ENCODE assay signal across 8 cellular contexts in genomic region chr12:6829532-6830220, GRCh38. TPM values are rescaled to one million over a fixed set of nuclear protein-coding genes. Genes with fewer than 3 reads are reported as not detected.
A peak's percentile ranks its signal among the peaks of the same experiment; 100 is the strongest.
DNase-seq lines count a peak whose midpoint lies in the region; ATAC-seq and TF ChIP-seq lines count a peak whose summit lies in the region.

No MANE protein-coding gene starts in this region.

- ATAC-seq in natural killer cell (no peak), GM19452 (IDR thresholded peaks at IDR 0.05; ENCODE audit: unreplicated experiment) (no peak)

- no peak for TF ChIP-seq CTCF in Calu3 (IDR thresholded peaks at IDR 0.05; ENCODE audit: unreplicated experiment)
- TF ChIP-seq CTCF in natural killer cell (IDR thresholded peaks at IDR 0.05) = no peak

- in situ Hi-C loops in G401 (cut with HindIII; ENCODE audit: low sequenced_read_pairs) = no loop called here

- no peaks in the 10 kb centered on the region for H3K9me3 ChIP-seq in ectodermal cell (ENCODE audit: control insufficient read depth, low read length)

- H3K9me3 Mint-ChIP-seq in Calu3 (ENCODE audit: low read depth, unreplicated experiment) (no peaks in the 10 kb centered on the region), natural killer cell (no peaks in the 10 kb centered on the region)

- no TSS peak for BruUV-seq in Calu3 (replicated peaks; lab: Mats Ljungman, UMichigan)

- H3K4me3 Mint-ChIP-seq in Calu3 (ENCODE audit: low read depth, unreplicated experiment) = peak overlapping the region; percentile 75
- peak overlapping the region; percentile 94 for H3K4me3 Mint-ChIP-seq in natural killer cell

- peaks cover 23% of the 10 kb centered on the region for H3K4me1 Mint-ChIP-seq in Calu3 (ENCODE audit: low read depth, unreplicated experiment)
- peaks cover 20 to 33% of the 10 kb centered on the region in 2 donors for H3K4me1 Mint-ChIP-seq in natural killer cell

- H3K27me3 ChIP-seq in ectodermal cell (ENCODE audit: control insufficient read depth, insufficient read depth, low read length, poor library complexity, severe bottlenecking) = no peaks in the 10 kb centered on the region

- H3K27ac Mint-ChIP-seq in Calu3 (ENCODE audit: unreplicated experiment) (no peak overlapping the region), natural killer cell (peak overlapping the region in 1 of 2 donors; percentile 73)

- DNase-seq in Calu3 (no peak), NCI-H82 (lab: John Stamatoyannopoulos, UW) (peak; percentile 77), natural killer cell (no peak), G401 (ENCODE audit: low spot score) (no peak), posterior vena cava (ENCODE audit: low spot score) (no peak)
- no peak for DNase-seq in activated CD4-positive, alpha-beta T cell treated with anti-CD3 and anti-CD28 coated beads for 48 hours

- H3K27ac ChIP-seq in ectodermal cell (ENCODE audit: insufficient read depth, low read depth, low read length, poor library complexity, severe bottlenecking) = no peak overlapping the region

- H3K27me3 Mint-ChIP-seq in Calu3 (ENCODE audit: unreplicated experiment) (peaks cover 96% of the 10 kb centered on the region), natural killer cell (ENCODE audit: low read depth in 2 of 2) (peaks cover 57% of the 10 kb centered on the region in 2 donors)

- peaks cover 29% of the 10 kb centered on the region for H3K4me1 ChIP-seq in ectodermal cell (ENCODE audit: control insufficient read depth, insufficient read depth, low read length)

- WGBS in ectodermal cell, 2 experiments = 29 to 31% methylated on average over 19 of the region's 19 CpGs

- peak overlapping the region; percentile 96 for H3K4me3 ChIP-seq in ectodermal cell (ENCODE audit: insufficient read depth, low read depth, low read length)

- H3K36me3 ChIP-seq in ectodermal cell (ENCODE audit: control insufficient read depth, insufficient read depth, low read length) = peaks cover 29% of the 10 kb centered on the region

- CTCF ChIA-PET in Calu3 (lab: Charles Lee) = interaction anchor here (0.9 to 1.8 kb wide), 2 partner anchors 22 to 63 kb away, joined by 4 read pairs; partner anchors contain the start of genes CDCA3 and USP5

- H3K36me3 Mint-ChIP-seq in Calu3 (ENCODE audit: insufficient read depth, unreplicated experiment) = peaks cover 16% of the 10 kb centered on the region
- H3K36me3 Mint-ChIP-seq in natural killer cell = no peaks in the 10 kb centered on the region

- intact Hi-C loops in Calu3 (cut with micrococcal nuclease; ENCODE audit: unreplicated experiment) = loop anchor here (5.0 to 10.0 kb wide), 2 partner anchors 215 to 277 kb away; no protein-coding TSS in a partner anchor
- intact Hi-C loops in natural killer cell (cut with micrococcal nuclease) = loop anchor here (5.0 kb wide), 1 partner anchor 77 kb away; the partner anchor contains the start of gene MLF2
- intact Hi-C loops in posterior vena cava (cut with DNase I) = no loop called here

RNA-seq across cellular contexts. Expression of gene P3H3, which starts 1.5 kb away (rescaled TPM):
- total RNA-seq in Calu3 (2022) (0.45 and 0.56 TPM in 2 replicates), natural killer cell (1 to 10 TPM in 1 of 3 donors, under 1 TPM in 1, not detected in 1; 0.72 to 1.8 TPM), posterior vena cava (10 to 100 TPM; 37.7 to 59.9 TPM)
- polyA plus RNA-seq in ectodermal cell (2013, experiment 1 of 4) = 78.0 TPM
- 71.0 TPM for polyA plus RNA-seq in ectodermal cell (2013, experiment 2 of 4)
- 49.6 TPM for polyA plus RNA-seq in ectodermal cell (2013, experiment 3 of 4)
- 52.8 TPM for polyA plus RNA-seq in ectodermal cell (2013, experiment 4 of 4)
- total RNA-seq in G401 (2014; rRNA removed; shearing (Covaris generic)) = 56.4 and 70.5 TPM in 2 replicates

RNA-seq across cellular contexts. Expression of gene GPR162, which starts 8.1 kb away (rescaled TPM):
- total RNA-seq in Calu3 (2022) (not detected in 2 replicates), natural killer cell (1 to 10 TPM in 1 of 3 donors, under 1 TPM in 2; 0.39 to 2.1 (median 0.68) TPM), posterior vena cava (1 to 10 TPM; 3.9 to 5.1 TPM)
- 61.5 TPM for polyA plus RNA-seq in ectodermal cell (2013, experiment 1 of 4)
- polyA plus RNA-seq in ectodermal cell (2013, experiment 2 of 4) = 58.9 TPM
- polyA plus RNA-seq in ectodermal cell (2013, experiment 3 of 4) = 47.7 TPM
- 53.2 TPM for polyA plus RNA-seq in ectodermal cell (2013, experiment 4 of 4)
- 37.7 and 59.0 TPM in 2 replicates for total RNA-seq in G401 (2014; rRNA removed; shearing (Covaris generic))

RNA-seq across cellular contexts. Expression of gene GNB3, which starts 11.0 kb away (rescaled TPM):
- total RNA-seq in Calu3 (2022) (not detected in 2 replicates), natural killer cell (not detected), posterior vena cava (1 to 10 TPM; 3.6 to 4.0 TPM)
- 17.2 TPM for polyA plus RNA-seq in ectodermal cell (2013, experiment 1 of 4)
- 16.4 TPM for polyA plus RNA-seq in ectodermal cell (2013, experiment 2 of 4)
- 14.3 TPM for polyA plus RNA-seq in ectodermal cell (2013, experiment 3 of 4)
- 13.4 TPM for polyA plus RNA-seq in ectodermal cell (2013, experiment 4 of 4)
- 0.25 and 3.8 TPM in 2 replicates for total RNA-seq in G401 (2014; rRNA removed; shearing (Covaris generic))

RNA-seq across cellular contexts. Expression of gene CDCA3, which starts 21.4 kb away (rescaled TPM):
- total RNA-seq in Calu3 (2022) (47.9 and 57.1 TPM in 2 replicates), natural killer cell (1 to 10 TPM; 1.4 to 3.3 (median 1.4) TPM), posterior vena cava (under 1 TPM; 0.46 to 0.52 TPM)
- 48.6 TPM for polyA plus RNA-seq in ectodermal cell (2013, experiment 1 of 4)
- 40.9 TPM for polyA plus RNA-seq in ectodermal cell (2013, experiment 2 of 4)
- 52.4 TPM for polyA plus RNA-seq in ectodermal cell (2013, experiment 3 of 4)
- 48.8 TPM for polyA plus RNA-seq in ectodermal cell (2013, experiment 4 of 4)
- total RNA-seq in G401 (2014; rRNA removed; shearing (Covaris generic)) = 84.2 and 103 TPM in 2 replicates

RNA-seq across cellular contexts. Expression of gene USP5, which starts 22.3 kb away (rescaled TPM):
- total RNA-seq in Calu3 (2022) (126 and 128 TPM in 2 replicates), natural killer cell (10 to 100 TPM; 48.3 to 67.2 (median 57.2) TPM), posterior vena cava (10 to 100 TPM; 87.0 to 91.1 TPM)
- polyA plus RNA-seq in ectodermal cell (2013, experiment 1 of 4) = 105 TPM
- 99.8 TPM for polyA plus RNA-seq in ectodermal cell (2013, experiment 2 of 4)
- polyA plus RNA-seq in ectodermal cell (2013, experiment 3 of 4) = 73.9 TPM
- polyA plus RNA-seq in ectodermal cell (2013, experiment 4 of 4) = 76.2 TPM
- total RNA-seq in G401 (2014; rRNA removed; shearing (Covaris generic)) = 137 and 156 TPM in 2 replicates

Comparison
In these comparisons a context has a peak if more than half of its experiments do, and no peak if none do; other contexts are left out.
1. RNA of gene P3H3, which starts 1.5 kb away (total RNA-seq): 37.7 to 59.9 TPM in posterior vena cava and 56.4 to 70.5 TPM in G401; 0.72 to 1.8 TPM in natural killer cell and 0.45 to 0.56 TPM in Calu3; every median in the first group is over 10 times any median in the second.
2. intact Hi-C loops: an anchor here in Calu3 (5.0 to 10.0 kb wide) and natural killer cell (5.0 kb wide); none called in posterior vena cava.